ENCODE assay signal across 13 cellular contexts in the genomic region with DNA sequence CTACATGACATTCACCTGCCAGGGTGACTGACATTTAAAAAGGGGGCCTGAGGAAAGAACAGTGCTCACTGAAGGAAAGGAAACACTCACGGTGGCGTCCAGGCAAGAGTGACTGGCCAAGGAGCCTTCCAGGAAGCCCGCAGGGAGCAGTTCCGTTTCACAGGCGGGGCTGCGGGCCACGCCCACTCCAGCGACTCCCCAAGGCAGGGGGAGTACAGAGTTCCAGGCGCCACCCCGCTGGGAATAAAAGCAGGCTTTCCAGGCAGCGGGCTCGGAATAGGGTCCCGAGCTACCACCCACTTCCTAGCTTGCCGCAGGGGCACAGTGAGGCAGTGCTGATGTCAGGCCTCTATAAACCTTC. TPM values are rescaled to one million over a fixed set of nuclear protein-coding genes. Genes with fewer than 3 reads are reported as not detected.
DNase-seq lines count a peak whose midpoint lies in the region; ATAC-seq and TF ChIP-seq lines count a peak whose summit lies in the region.
"Had no signal": no experiment of that assay in that cellular context is flagged by ENCODE, and none has a peak within 500 bp of the region (broad histone marks: within the 10 kb centered on the region; RNA-seq: fewer than 3 reads in every experiment).

No MANE protein-coding gene starts in this region.

- H3K4me3 ChIP-seq in CD8-positive, alpha-beta T cell (ENCODE audit: low read depth, low read length): no peak overlapping the region
- no peak overlapping the region for H3K4me3 ChIP-seq in gastrocnemius medialis
- H3K4me3 ChIP-seq in mesendoderm (ENCODE audit: low read length): no peak overlapping the region
- H3K4me3 ChIP-seq: MG63 had no signal

- H3K9me3 Mint-ChIP-seq in CD8-positive, alpha-beta T cell: no peaks in the 10 kb centered on the region
- H3K9me3 Mint-ChIP-seq in activated T-helper 1 cell treated with anti-CD3 and anti-CD28 coated beads, Interleukin-12 subunit alpha, Interleukin-12 subunit beta, Interleukin-2, Interleukin-4 antibody, amounts not matched to agents 30 ng/mL and 10 ng/mL and 1 ng/mL, durations not matched to agents 14 hours and 24 hours and 36 hours: no peaks in the 10 kb centered on the region
- H3K9me3 Mint-ChIP-seq: activated naive CD4-positive, alpha-beta T cell treated with anti-CD3 and anti-CD28 coated beads, Interleukin-2, amount 50 U/mL, for 72 hours; neural crest cell had no signal

- H2BK15ac ChIP-seq in mesendoderm (replicated peaks; ENCODE audit: low read depth): no peak overlapping the region

- in situ Hi-C loops in gastrocnemius medialis (cut with MboI; ENCODE audit: low sequenced_read_pairs in 4 of 4): loop anchor here (10.0 to 25.0 kb wide), 3 partner anchors 229 to 404 kb away; partner anchors contain the start of gene OSER1 (in 3 of the 4)

- no peak overlapping the region for H2BK5ac ChIP-seq in mesendoderm (ENCODE audit: low read length)

- H3K36me3 Mint-ChIP-seq in CD8-positive, alpha-beta T cell: peaks cover 43% of the 10 kb centered on the region
- H3K36me3 Mint-ChIP-seq in activated T-helper 1 cell treated with anti-CD3 and anti-CD28 coated beads, Interleukin-12 subunit alpha, Interleukin-12 subunit beta, Interleukin-2, Interleukin-4 antibody, amounts not matched to agents 30 ng/mL and 10 ng/mL and 1 ng/mL, durations not matched to agents 14 hours and 24 hours and 36 hours (ENCODE audit: low read depth): peaks cover 39% of the 10 kb centered on the region

- peaks cover 65% of the 10 kb centered on the region for H3K4me1 Mint-ChIP-seq in CD8-positive, alpha-beta T cell (ENCODE audit: low read depth)
- peaks cover 35% of the 10 kb centered on the region for H3K4me1 Mint-ChIP-seq in activated T-helper 1 cell treated with anti-CD3 and anti-CD28 coated beads, Interleukin-12 subunit alpha, Interleukin-12 subunit beta, Interleukin-2, Interleukin-4 antibody, amounts not matched to agents 30 ng/mL and 10 ng/mL and 1 ng/mL, durations not matched to agents 14 hours and 24 hours and 36 hours (ENCODE audit: low read depth)

- H3K27ac ChIP-seq in CD8-positive, alpha-beta T cell (ENCODE audit: low read depth, low read length): no peak overlapping the region
- H3K27ac ChIP-seq in gastrocnemius medialis (peak overlapping the region; percentile 66 to 82 (median 75)), mesendoderm (ENCODE audit: low read depth, low read length) (no peak overlapping the region)
- H3K27ac ChIP-seq: C4-2B had no signal

- H3K9ac ChIP-seq in mesendoderm (ENCODE audit: low read length): no peak overlapping the region

- no peak overlapping the region for H2BK120ac ChIP-seq in mesendoderm (ENCODE audit: low read depth, low read length)

- CTCF ChIA-PET in CD8-positive, alpha-beta T cell (lab: Charles Lee): interaction anchor here (1.4 to 6.0 kb wide), 3 partner anchors 30 to 398 kb away, joined by 3 to 42 read pairs (median 4); no protein-coding TSS in a partner anchor

- POLR2A ChIA-PET in CD8-positive, alpha-beta T cell (lab: Charles Lee): interaction anchor here (0.8 to 1.7 kb wide), 3 partner anchors 9 to 65 kb away, joined by 3 to 5 read pairs (median 4); no protein-coding TSS in a partner anchor

- TF ChIP-seq CTCF in CD8-positive, alpha-beta T cell (IDR thresholded peaks at IDR 0.05): no peak
- TF ChIP-seq CTCF in gastrocnemius medialis (IDR thresholded peaks at IDR 0.05 in 4 of 5, conservative IDR thresholded peaks at IDR 0.05 in 1 of 5): no peak

- H3K4me3 Mint-ChIP-seq in CD8-positive, alpha-beta T cell: no peak overlapping the region
- H3K4me3 Mint-ChIP-seq in activated T-helper 1 cell treated with anti-CD3 and anti-CD28 coated beads, Interleukin-12 subunit alpha, Interleukin-12 subunit beta, Interleukin-2, Interleukin-4 antibody, amounts not matched to agents 30 ng/mL and 10 ng/mL and 1 ng/mL, durations not matched to agents 14 hours and 24 hours and 36 hours: no peak overlapping the region
- H3K4me3 Mint-ChIP-seq: neural crest cell had no signal

- H3K27me3 Mint-ChIP-seq in CD8-positive, alpha-beta T cell (ENCODE audit: low read depth): no peaks in the 10 kb centered on the region
- H3K27me3 Mint-ChIP-seq in activated T-helper 1 cell treated with anti-CD3 and anti-CD28 coated beads, Interleukin-12 subunit alpha, Interleukin-12 subunit beta, Interleukin-2, Interleukin-4 antibody, amounts not matched to agents 30 ng/mL and 10 ng/mL and 1 ng/mL, durations not matched to agents 14 hours and 24 hours and 36 hours (ENCODE audit: insufficient read depth): no peaks in the 10 kb centered on the region

- intact Hi-C loops in CD8-positive, alpha-beta T cell (cut with DNase I, micrococcal nuclease): no loop called here
- intact Hi-C loops in activated T-helper 1 cell treated with anti-CD3 and anti-CD28 coated beads, Interleukin-12 subunit alpha, Interleukin-12 subunit beta, Interleukin-2, Interleukin-4 antibody, amounts not matched to agents 30 ng/mL and 10 ng/mL and 1 ng/mL, durations not matched to agents 14 hours and 24 hours and 36 hours (cut with micrococcal nuclease): no loop called here
- intact Hi-C loops in left cardiac atrium (cut with DNase I): no loop called here
- intact Hi-C loops in gastrocnemius medialis (cut with DNase I; ENCODE audit: low total_unique reads): no loop called here

- H3K27ac Mint-ChIP-seq in CD8-positive, alpha-beta T cell: peak overlapping the region; percentile 98
- H3K27ac Mint-ChIP-seq in activated T-helper 1 cell treated with anti-CD3 and anti-CD28 coated beads, Interleukin-12 subunit alpha, Interleukin-12 subunit beta, Interleukin-2, Interleukin-4 antibody, amounts not matched to agents 30 ng/mL and 10 ng/mL and 1 ng/mL, durations not matched to agents 14 hours and 24 hours and 36 hours: peak overlapping the region; percentile 84

- H3K36me3 ChIP-seq in CD8-positive, alpha-beta T cell (ENCODE audit: insufficient read depth, low read length): peaks cover 12% of the 10 kb centered on the region
- H3K36me3 ChIP-seq in gastrocnemius medialis (peaks cover 3 to 54% of the 10 kb centered on the region in 2 donors), mesendoderm (ENCODE audit: control insufficient read depth, insufficient read depth, low read length) (peaks cover 4% of the 10 kb centered on the region)

- H3K4me1 ChIP-seq in CD8-positive, alpha-beta T cell (ENCODE audit: insufficient read depth, low read length): peaks cover 69% of the 10 kb centered on the region
- peaks cover 23 to 29% of the 10 kb centered on the region in 2 donors for H3K4me1 ChIP-seq in gastrocnemius medialis
- peaks cover 1% of the 10 kb centered on the region for H3K4me1 ChIP-seq in mesendoderm (ENCODE audit: control insufficient read depth, low read depth, low read length)

- TF ChIP-seq POLR2A in gastrocnemius medialis (IDR thresholded peaks at IDR 0.05): peak in 1 of 2 donors; percentile 32

- no peak overlapping the region for H4K8ac ChIP-seq in mesendoderm (ENCODE audit: low read depth, low read length)

- no peaks in the 10 kb centered on the region for H3K9me3 ChIP-seq in CD8-positive, alpha-beta T cell (ENCODE audit: low read length)
- H3K9me3 ChIP-seq in gastrocnemius medialis: no peaks in the 10 kb centered on the region
- H3K9me3 ChIP-seq: MG63 had no signal

- H3K18ac ChIP-seq in mesendoderm (ENCODE audit: low read length): no peak overlapping the region

- no peak for ATAC-seq in CD8-positive, alpha-beta T cell
- ATAC-seq in left cardiac atrium: peak in 1 of 2 donors; percentile 30
- no peak for ATAC-seq in gastrocnemius medialis
- ATAC-seq in GM18907 (IDR thresholded peaks at IDR 0.05; ENCODE audit: unreplicated experiment): no peak
- ATAC-seq: activated naive CD4-positive, alpha-beta T cell treated with anti-CD3 and anti-CD28 coated beads, Interleukin-2, amount 50 U/mL, for 72 hours had no signal

- H3K4me2 ChIP-seq in mesendoderm (ENCODE audit: low read length): no peak overlapping the region

- H2AK5ac ChIP-seq in mesendoderm (ENCODE audit: low read length): no peak overlapping the region

- no peak for DNase-seq in CD8-positive, alpha-beta T cell
- no peak for DNase-seq in activated T-helper 1 cell treated with anti-CD3 and anti-CD28 coated beads, Interleukin-12 subunit alpha, Interleukin-12 subunit beta, Interleukin-2, Interleukin-4 antibody, amounts not matched to agents 30 ng/mL and 10 ng/mL and 1 ng/mL, durations not matched to agents 14 hours and 24 hours and 36 hours (ENCODE audit: low spot score)
- DNase-seq in left cardiac atrium: peak; percentile 78
- DNase-seq in gastrocnemius medialis: no peak
- DNase-seq in mesendoderm: no peak
- no peak for DNase-seq in hippocampal formation (lab: John Stamatoyannopoulos, UW)
- no peak for DNase-seq in RKO (ENCODE audit: low spot score)
- DNase-seq: MG63, SHP77 treated with DMSO at 0.1 percent for 48 hours had no signal

- no peaks in the 10 kb centered on the region for H3K79me1 ChIP-seq in mesendoderm (ENCODE audit: low read length)

- no CpG with 5 or more reads among the region's 14 CpGs for WGBS in mesendoderm (ENCODE audit: extremely low coverage, insufficient coverage, low lambda C conversion rate)

- no peak overlapping the region for H4K5ac ChIP-seq in mesendoderm (ENCODE audit: low read length)

- no peak overlapping the region for H3K23ac ChIP-seq in mesendoderm (ENCODE audit: low read length)

- H3K56ac ChIP-seq in mesendoderm (ENCODE audit: low read length): no peak overlapping the region

- no peaks in the 10 kb centered on the region for H3K79me2 ChIP-seq in mesendoderm (ENCODE audit: control insufficient read depth, insufficient read depth, low read length)

- H3K27me3 ChIP-seq in CD8-positive, alpha-beta T cell (ENCODE audit: insufficient read depth, low read length): no peaks in the 10 kb centered on the region
- H3K27me3 ChIP-seq in gastrocnemius medialis: no peaks in the 10 kb centered on the region
- no peaks in the 10 kb centered on the region for H3K27me3 ChIP-seq in mesendoderm (ENCODE audit: insufficient read depth, low read length, poor library complexity)
- H3K27me3 ChIP-seq: MG63 had no signal

- no peak overlapping the region for H3K4ac ChIP-seq in mesendoderm (ENCODE audit: low read depth, low read length)

RNA-seq across cellular contexts. Expression of gene PKIG, which starts 34.2 kb away (rescaled TPM):
- 1 to 10 TPM; 4.7 to 5.8 TPM for total RNA-seq in CD8-positive, alpha-beta T cell
- total RNA-seq in activated T-helper 1 cell treated with anti-CD3 and anti-CD28 coated beads, Interleukin-12 subunit alpha, Interleukin-12 subunit beta, Interleukin-2, Interleukin-4 antibody, amounts not matched to agents 30 ng/mL and 10 ng/mL and 1 ng/mL, durations not matched to agents 14 hours and 24 hours and 36 hours: 1.3 and 2.4 TPM in 2 replicates
- total RNA-seq in left cardiac atrium: 100 to 1,000 TPM; 159 to 182 TPM
- 100 to 1,000 TPM in 2 of 4 donors, 10 to 100 TPM in 2; 72.9 to 153 (median 100) TPM for total RNA-seq in gastrocnemius medialis
- 49.6 TPM for polyA plus RNA-seq in mesendoderm (2013, experiment 1 of 2)
- polyA plus RNA-seq in mesendoderm (2013, experiment 2 of 2): 50.6 TPM

RNA-seq across cellular contexts. Expression of gene ADA, which starts 34.9 kb away (rescaled TPM):
- total RNA-seq in CD8-positive, alpha-beta T cell: 10 to 100 TPM; 27.9 to 30.2 TPM
- 45.1 and 45.5 TPM in 2 replicates for total RNA-seq in activated T-helper 1 cell treated with anti-CD3 and anti-CD28 coated beads, Interleukin-12 subunit alpha, Interleukin-12 subunit beta, Interleukin-2, Interleukin-4 antibody, amounts not matched to agents 30 ng/mL and 10 ng/mL and 1 ng/mL, durations not matched to agents 14 hours and 24 hours and 36 hours
- total RNA-seq in left cardiac atrium: 10 to 100 TPM; 11.3 to 12.2 TPM
- total RNA-seq in gastrocnemius medialis: 1 to 10 TPM; 2.2 to 5.1 (median 3.0) TPM
- polyA plus RNA-seq in mesendoderm (2013, experiment 1 of 2): 11.0 TPM
- 10.4 TPM for polyA plus RNA-seq in mesendoderm (2013, experiment 2 of 2)

Comparison
In these comparisons a context has a peak if more than half of its experiments do, and no peak if none do; other contexts are left out.
1. H3K27ac ChIP-seq: peak in gastrocnemius medialis (4 of 4); none in CD8-positive, alpha-beta T cell (single experiment) and mesendoderm (single experiment).
2. RNA of gene PKIG, which starts 34.2 kb away (total RNA-seq): 159 to 182 TPM in left cardiac atrium and 72.9 to 153 TPM in gastrocnemius medialis; 4.7 to 5.8 TPM in CD8-positive, alpha-beta T cell and 1.3 to 2.4 TPM in activated T-helper 1 cell treated with anti-CD3 and anti-CD28 coated beads, Interleukin-12 subunit alpha, Interleukin-12 subunit beta, Interleukin-2, Interleukin-4 antibody, amounts not matched to agents 30 ng/mL and 10 ng/mL and 1 ng/mL, durations not matched to agents 14 hours and 24 hours and 36 hours; every median in the first group is over 10 times any median in the second.